Comparison of ENCODE assay signal across 1 cellular context in genomic region chr19:2511570-2511969, GRCh38.
A peak's percentile ranks its signal among the peaks of the same experiment; 100 is the strongest.
TF ChIP-seq lines count a peak whose summit lies in the region.

No MANE protein-coding gene starts in this region.

TF ChIP-seq in HepG2, 621 proteins besides CTCF, POLR2A, EP300 and RAD21 (continued from another document):
- TF ChIP-seq ZXDC (CRISPR knock-in tag; IDR thresholded peaks at IDR 0.05) (no peak), SNAI1 (CRISPR knock-in tag; IDR thresholded peaks at IDR 0.05; ENCODE audit: borderline replicate concordance) (no peak), ZBTB3 (CRISPR knock-in tag; IDR thresholded peaks at IDR 0.05; ENCODE audit: borderline replicate concordance, low read depth) (no peak), CAMTA2 (CRISPR knock-in tag; IDR thresholded peaks at IDR 0.05; ENCODE audit: borderline replicate concordance) (no peak), ZBTB38 (CRISPR knock-in tag; IDR thresholded peaks at IDR 0.05) (peak; percentile 72; the same call in 1 of the 2 replicates), ZSCAN22 (CRISPR knock-in tag; IDR thresholded peaks at IDR 0.05) (no peak), EED (CRISPR knock-in tag; IDR thresholded peaks at IDR 0.05) (no peak), ZNF7 (CRISPR knock-in tag; IDR thresholded peaks at IDR 0.05) (no peak), MTA1 (CRISPR knock-in tag; IDR thresholded peaks at IDR 0.05; ENCODE audit: borderline replicate concordance) (0 out of 2 replicates have a peak, but pooled peaks have one; percentile 47), RXRB (CRISPR knock-in tag; IDR thresholded peaks at IDR 0.05; ENCODE audit: borderline replicate concordance) (peak; percentile 42; the same call in 1 of the 2 replicates), ZNF513 (CRISPR knock-in tag; conservative IDR thresholded peaks at IDR 0.05) (no peak), CHCHD3 (CRISPR knock-in tag; IDR thresholded peaks at IDR 0.05) (no peak)
- TF ChIP-seq, protein P1, sequence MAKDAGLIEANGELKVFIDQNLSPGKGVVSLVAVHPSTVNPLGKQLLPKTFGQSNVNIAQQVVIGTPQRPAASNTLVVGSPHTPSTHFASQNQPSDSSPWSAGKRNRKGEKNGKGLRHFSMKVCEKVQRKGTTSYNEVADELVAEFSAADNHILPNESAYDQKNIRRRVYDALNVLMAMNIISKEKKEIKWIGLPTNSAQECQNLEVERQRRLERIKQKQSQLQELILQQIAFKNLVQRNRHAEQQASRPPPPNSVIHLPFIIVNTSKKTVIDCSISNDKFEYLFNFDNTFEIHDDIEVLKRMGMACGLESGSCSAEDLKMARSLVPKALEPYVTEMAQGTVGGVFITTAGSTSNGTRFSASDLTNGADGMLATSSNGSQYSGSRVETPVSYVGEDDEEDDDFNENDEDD (CRISPR knock-in tag; IDR thresholded peaks at IDR 0.05; ENCODE audit: borderline replicate concordance), result no peak
TF ChIP-seq in HepG2: peak in this region for 34.
